In the genomic region with DNA sequence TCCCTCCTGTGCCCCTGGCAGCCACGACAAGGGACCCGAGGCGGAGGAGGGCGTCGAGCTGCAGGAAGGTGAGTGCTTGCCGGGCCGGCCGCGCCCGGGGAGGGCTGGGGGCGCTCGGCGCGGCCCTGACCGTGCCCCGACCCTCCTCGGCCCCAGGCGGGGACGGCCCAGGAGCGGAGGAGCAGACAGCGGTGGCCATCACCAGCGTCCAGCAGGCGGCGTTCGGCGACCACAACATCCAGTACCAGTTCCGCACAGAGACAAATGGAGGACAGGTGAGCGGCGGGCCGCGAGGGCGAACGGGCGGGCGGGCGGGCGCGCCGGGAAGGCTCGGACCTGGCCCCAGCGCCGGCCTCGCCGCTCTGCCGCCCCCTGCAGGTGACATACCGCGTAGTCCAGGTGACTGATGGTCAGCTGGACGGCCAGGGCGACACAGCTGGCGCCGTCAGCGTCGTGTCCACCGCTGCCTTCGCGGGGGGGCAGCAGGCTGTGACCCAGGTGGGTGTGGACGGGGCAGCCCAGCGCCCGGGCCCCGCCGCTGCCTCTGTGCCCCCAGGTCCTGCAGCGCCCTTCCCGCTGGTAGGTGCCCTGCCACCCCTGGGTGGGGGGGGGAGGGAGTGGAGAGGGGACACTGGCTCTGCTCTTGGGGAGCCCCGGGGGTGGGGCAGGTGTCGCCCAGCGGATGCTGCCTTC, we compare ENCODE assay signal across 2 cellular contexts.
TF ChIP-seq lines count a peak whose summit lies in the region.

No MANE protein-coding gene starts in this region.

TF ChIP-seq in GM12891, 5 proteins besides CTCF, POLR2A, EP300 and RAD21:
- peak; percentile 2 for TF ChIP-seq PAX5 (IDR thresholded peaks at IDR 0.05; ENCODE audit: insufficient read depth, low read length, severe bottlenecking)
- no peak for TF ChIP-seq POLR2AphosphoS5 (IDR thresholded peaks at IDR 0.05; ENCODE audit: low read depth, low read length)
- no peak for TF ChIP-seq TAF1 (IDR thresholded peaks at IDR 0.05; ENCODE audit: low read depth, low read length)
- no peak for TF ChIP-seq POU2F2 (IDR thresholded peaks at IDR 0.05; ENCODE audit: low read depth, low read length)
- TF ChIP-seq SPI1 (IDR thresholded peaks at IDR 0.05; ENCODE audit: low read depth, low read length): peak; percentile 56

TF ChIP-seq in GM12878, 131 proteins besides CTCF, POLR2A, EP300 and RAD21 (continues in another document):
- TF ChIP-seq CEBPB (IDR thresholded peaks at IDR 0.05; ENCODE audit: borderline replicate concordance in 1 of 2, low read depth in 2 of 2, low read length in 2 of 2) (no peak), RUNX3 (IDR thresholded peaks at IDR 0.05; ENCODE audit: low read length) (peak; percentile 81), SUPT20H (IDR thresholded peaks at IDR 0.05; ENCODE audit: borderline replicate concordance, control insufficient read depth, low read depth, low read length) (no peak), MYB (IDR thresholded peaks at IDR 0.05; ENCODE audit: borderline replicate concordance, low read depth, low read length) (no peak), ATF7 (IDR thresholded peaks at IDR 0.05; ENCODE audit: low read depth) (no peak), ASH2L (IDR thresholded peaks at IDR 0.05; ENCODE audit: borderline replicate concordance, low read depth) (no peak), MEF2B (IDR thresholded peaks at IDR 0.05; ENCODE audit: partially characterized antibody, poor library complexity, severe bottlenecking) (no peak), ZNF622 (IDR thresholded peaks at IDR 0.05) (no peak), BHLHE40 (IDR thresholded peaks at IDR 0.05; ENCODE audit: borderline replicate concordance in 1 of 2, low read depth in 2 of 2, low read length in 1 of 2) (peak in 1 of 2 experiments; percentile 56; a peak in 1 of 4 replicates), IKZF1 (conservative IDR thresholded peaks at IDR 0.05) (peak; percentile 40), MYC (IDR thresholded peaks at IDR 0.05; ENCODE audit: insufficient read depth, insufficient read length, insufficient replicate concordance, low read length, severe bottlenecking) (no peak), MTA3 (IDR thresholded peaks at IDR 0.05; ENCODE audit: borderline replicate concordance, low read length) (no peak), HDAC2 (IDR thresholded peaks at IDR 0.05) (no peak), NRF1 (conservative IDR thresholded peaks at IDR 0.05; ENCODE audit: low read depth, low read length) (no peak), IKZF2 (IDR thresholded peaks at IDR 0.05) (no peak), KAT2A (conservative IDR thresholded peaks at IDR 0.05; ENCODE audit: control insufficient read depth, low read depth, low read length) (no peak), KLF5 (IDR thresholded peaks at IDR 0.05; ENCODE audit: partially characterized antibody) (no peak), SP1 (IDR thresholded peaks at IDR 0.05; ENCODE audit: low read depth, low read length) (no peak), GATAD2B (conservative IDR thresholded peaks at IDR 0.05; ENCODE audit: low read depth) (peak; percentile 74; the same call in 1 of the 2 replicates), RBBP5 (conservative IDR thresholded peaks at IDR 0.05) (no peak), SREBF2 (IDR thresholded peaks at IDR 0.05; ENCODE audit: low read length) (no peak), NR2C1 (IDR thresholded peaks at IDR 0.05) (no peak), SMAD5 (IDR thresholded peaks at IDR 0.05; ENCODE audit: low read depth) (no peak), RB1 (IDR thresholded peaks at IDR 0.05; ENCODE audit: borderline replicate concordance) (no peak), HDAC6 (IDR thresholded peaks at IDR 0.05; ENCODE audit: unreplicated experiment) (no peak), EZH2 (IDR thresholded peaks at IDR 0.05; ENCODE audit: borderline replicate concordance, control insufficient read depth, low read depth, low read length) (no peak), BACH1 (IDR thresholded peaks at IDR 0.05; ENCODE audit: borderline replicate concordance) (peak; percentile 45), BCL11A (IDR thresholded peaks at IDR 0.05; ENCODE audit: low read depth, low read length) (no peak), CHD1 (IDR thresholded peaks at IDR 0.05; ENCODE audit: low read depth, low read length) (no peak)
- TF ChIP-seq, protein P1, sequence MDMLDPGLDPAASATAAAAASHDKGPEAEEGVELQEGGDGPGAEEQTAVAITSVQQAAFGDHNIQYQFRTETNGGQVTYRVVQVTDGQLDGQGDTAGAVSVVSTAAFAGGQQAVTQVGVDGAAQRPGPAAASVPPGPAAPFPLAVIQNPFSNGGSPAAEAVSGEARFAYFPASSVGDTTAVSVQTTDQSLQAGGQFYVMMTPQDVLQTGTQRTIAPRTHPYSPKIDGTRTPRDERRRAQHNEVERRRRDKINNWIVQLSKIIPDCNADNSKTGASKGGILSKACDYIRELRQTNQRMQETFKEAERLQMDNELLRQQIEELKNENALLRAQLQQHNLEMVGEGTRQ (IDR thresholded peaks at IDR 0.05; ENCODE audit: borderline replicate concordance, low read depth, low read length): no peak
- TF ChIP-seq, protein P2, sequence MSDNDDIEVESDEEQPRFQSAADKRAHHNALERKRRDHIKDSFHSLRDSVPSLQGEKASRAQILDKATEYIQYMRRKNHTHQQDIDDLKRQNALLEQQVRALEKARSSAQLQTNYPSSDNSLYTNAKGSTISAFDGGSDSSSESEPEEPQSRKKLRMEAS (IDR thresholded peaks at IDR 0.05; ENCODE audit: low read depth, low read length): no peak
- TF ChIP-seq, protein P3, sequence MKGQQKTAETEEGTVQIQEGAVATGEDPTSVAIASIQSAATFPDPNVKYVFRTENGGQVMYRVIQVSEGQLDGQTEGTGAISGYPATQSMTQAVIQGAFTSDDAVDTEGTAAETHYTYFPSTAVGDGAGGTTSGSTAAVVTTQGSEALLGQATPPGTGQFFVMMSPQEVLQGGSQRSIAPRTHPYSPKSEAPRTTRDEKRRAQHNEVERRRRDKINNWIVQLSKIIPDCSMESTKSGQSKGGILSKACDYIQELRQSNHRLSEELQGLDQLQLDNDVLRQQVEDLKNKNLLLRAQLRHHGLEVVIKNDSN (IDR thresholded peaks at IDR 0.05; ENCODE audit: borderline replicate concordance, extremely low read length, insufficient read depth, low read depth, low read length): no peak
- TF ChIP-seq, protein P4, sequence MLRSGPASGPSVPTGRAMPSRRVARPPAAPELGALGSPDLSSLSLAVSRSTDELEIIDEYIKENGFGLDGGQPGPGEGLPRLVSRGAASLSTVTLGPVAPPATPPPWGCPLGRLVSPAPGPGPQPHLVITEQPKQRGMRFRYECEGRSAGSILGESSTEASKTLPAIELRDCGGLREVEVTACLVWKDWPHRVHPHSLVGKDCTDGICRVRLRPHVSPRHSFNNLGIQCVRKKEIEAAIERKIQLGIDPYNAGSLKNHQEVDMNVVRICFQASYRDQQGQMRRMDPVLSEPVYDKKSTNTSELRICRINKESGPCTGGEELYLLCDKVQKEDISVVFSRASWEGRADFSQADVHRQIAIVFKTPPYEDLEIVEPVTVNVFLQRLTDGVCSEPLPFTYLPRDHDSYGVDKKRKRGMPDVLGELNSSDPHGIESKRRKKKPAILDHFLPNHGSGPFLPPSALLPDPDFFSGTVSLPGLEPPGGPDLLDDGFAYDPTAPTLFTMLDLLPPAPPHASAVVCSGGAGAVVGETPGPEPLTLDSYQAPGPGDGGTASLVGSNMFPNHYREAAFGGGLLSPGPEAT (IDR thresholded peaks at IDR 0.05; ENCODE audit: low read depth): no peak
- TF ChIP-seq, protein P5, sequence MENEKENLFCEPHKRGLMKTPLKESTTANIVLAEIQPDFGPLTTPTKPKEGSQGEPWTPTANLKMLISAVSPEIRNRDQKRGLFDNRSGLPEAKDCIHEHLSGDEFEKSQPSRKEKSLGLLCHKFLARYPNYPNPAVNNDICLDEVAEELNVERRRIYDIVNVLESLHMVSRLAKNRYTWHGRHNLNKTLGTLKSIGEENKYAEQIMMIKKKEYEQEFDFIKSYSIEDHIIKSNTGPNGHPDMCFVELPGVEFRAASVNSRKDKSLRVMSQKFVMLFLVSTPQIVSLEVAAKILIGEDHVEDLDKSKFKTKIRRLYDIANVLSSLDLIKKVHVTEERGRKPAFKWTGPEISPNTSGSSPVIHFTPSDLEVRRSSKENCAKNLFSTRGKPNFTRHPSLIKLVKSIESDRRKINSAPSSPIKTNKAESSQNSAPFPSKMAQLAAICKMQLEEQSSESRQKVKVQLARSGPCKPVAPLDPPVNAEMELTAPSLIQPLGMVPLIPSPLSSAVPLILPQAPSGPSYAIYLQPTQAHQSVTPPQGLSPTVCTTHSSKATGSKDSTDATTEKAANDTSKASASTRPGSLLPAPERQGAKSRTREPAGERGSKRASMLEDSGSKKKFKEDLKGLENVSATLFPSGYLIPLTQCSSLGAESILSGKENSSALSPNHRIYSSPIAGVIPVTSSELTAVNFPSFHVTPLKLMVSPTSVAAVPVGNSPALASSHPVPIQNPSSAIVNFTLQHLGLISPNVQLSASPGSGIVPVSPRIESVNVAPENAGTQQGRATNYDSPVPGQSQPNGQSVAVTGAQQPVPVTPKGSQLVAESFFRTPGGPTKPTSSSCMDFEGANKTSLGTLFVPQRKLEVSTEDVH (IDR thresholded peaks at IDR 0.05; ENCODE audit: low read depth, partially characterized antibody): no peak
- TF ChIP-seq, protein P6, sequence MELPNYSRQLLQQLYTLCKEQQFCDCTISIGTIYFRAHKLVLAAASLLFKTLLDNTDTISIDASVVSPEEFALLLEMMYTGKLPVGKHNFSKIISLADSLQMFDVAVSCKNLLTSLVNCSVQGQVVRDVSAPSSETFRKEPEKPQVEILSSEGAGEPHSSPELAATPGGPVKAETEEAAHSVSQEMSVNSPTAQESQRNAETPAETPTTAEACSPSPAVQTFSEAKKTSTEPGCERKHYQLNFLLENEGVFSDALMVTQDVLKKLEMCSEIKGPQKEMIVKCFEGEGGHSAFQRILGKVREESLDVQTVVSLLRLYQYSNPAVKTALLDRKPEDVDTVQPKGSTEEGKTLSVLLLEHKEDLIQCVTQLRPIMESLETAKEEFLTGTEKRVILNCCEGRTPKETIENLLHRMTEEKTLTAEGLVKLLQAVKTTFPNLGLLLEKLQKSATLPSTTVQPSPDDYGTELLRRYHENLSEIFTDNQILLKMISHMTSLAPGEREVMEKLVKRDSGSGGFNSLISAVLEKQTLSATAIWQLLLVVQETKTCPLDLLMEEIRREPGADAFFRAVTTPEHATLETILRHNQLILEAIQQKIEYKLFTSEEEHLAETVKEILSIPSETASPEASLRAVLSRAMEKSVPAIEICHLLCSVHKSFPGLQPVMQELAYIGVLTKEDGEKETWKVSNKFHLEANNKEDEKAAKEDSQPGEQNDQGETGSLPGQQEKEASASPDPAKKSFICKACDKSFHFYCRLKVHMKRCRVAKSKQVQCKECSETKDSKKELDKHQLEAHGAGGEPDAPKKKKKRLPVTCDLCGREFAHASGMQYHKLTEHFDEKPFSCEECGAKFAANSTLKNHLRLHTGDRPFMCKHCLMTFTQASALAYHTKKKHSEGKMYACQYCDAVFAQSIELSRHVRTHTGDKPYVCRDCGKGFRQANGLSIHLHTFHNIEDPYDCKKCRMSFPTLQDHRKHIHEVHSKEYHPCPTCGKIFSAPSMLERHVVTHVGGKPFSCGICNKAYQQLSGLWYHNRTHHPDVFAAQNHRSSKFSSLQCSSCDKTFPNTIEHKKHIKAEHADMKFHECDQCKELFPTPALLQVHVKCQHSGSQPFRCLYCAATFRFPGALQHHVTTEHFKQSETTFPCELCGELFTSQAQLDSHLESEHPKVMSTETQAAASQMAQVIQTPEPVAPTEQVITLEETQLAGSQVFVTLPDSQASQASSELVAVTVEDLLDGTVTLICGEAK (IDR thresholded peaks at IDR 0.05; ENCODE audit: borderline replicate concordance): no peak
- TF ChIP-seq, protein P7, sequence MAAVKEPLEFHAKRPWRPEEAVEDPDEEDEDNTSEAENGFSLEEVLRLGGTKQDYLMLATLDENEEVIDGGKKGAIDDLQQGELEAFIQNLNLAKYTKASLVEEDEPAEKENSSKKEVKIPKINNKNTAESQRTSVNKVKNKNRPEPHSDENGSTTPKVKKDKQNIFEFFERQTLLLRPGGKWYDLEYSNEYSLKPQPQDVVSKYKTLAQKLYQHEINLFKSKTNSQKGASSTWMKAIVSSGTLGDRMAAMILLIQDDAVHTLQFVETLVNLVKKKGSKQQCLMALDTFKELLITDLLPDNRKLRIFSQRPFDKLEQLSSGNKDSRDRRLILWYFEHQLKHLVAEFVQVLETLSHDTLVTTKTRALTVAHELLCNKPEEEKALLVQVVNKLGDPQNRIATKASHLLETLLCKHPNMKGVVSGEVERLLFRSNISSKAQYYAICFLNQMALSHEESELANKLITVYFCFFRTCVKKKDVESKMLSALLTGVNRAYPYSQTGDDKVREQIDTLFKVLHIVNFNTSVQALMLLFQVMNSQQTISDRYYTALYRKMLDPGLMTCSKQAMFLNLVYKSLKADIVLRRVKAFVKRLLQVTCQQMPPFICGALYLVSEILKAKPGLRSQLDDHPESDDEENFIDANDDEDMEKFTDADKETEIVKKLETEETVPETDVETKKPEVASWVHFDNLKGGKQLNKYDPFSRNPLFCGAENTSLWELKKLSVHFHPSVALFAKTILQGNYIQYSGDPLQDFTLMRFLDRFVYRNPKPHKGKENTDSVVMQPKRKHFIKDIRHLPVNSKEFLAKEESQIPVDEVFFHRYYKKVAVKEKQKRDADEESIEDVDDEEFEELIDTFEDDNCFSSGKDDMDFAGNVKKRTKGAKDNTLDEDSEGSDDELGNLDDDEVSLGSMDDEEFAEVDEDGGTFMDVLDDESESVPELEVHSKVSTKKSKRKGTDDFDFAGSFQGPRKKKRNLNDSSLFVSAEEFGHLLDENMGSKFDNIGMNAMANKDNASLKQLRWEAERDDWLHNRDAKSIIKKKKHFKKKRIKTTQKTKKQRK (IDR thresholded peaks at IDR 0.05; ENCODE audit: low read depth, low read length): no peak
- TF ChIP-seq, protein P8, sequence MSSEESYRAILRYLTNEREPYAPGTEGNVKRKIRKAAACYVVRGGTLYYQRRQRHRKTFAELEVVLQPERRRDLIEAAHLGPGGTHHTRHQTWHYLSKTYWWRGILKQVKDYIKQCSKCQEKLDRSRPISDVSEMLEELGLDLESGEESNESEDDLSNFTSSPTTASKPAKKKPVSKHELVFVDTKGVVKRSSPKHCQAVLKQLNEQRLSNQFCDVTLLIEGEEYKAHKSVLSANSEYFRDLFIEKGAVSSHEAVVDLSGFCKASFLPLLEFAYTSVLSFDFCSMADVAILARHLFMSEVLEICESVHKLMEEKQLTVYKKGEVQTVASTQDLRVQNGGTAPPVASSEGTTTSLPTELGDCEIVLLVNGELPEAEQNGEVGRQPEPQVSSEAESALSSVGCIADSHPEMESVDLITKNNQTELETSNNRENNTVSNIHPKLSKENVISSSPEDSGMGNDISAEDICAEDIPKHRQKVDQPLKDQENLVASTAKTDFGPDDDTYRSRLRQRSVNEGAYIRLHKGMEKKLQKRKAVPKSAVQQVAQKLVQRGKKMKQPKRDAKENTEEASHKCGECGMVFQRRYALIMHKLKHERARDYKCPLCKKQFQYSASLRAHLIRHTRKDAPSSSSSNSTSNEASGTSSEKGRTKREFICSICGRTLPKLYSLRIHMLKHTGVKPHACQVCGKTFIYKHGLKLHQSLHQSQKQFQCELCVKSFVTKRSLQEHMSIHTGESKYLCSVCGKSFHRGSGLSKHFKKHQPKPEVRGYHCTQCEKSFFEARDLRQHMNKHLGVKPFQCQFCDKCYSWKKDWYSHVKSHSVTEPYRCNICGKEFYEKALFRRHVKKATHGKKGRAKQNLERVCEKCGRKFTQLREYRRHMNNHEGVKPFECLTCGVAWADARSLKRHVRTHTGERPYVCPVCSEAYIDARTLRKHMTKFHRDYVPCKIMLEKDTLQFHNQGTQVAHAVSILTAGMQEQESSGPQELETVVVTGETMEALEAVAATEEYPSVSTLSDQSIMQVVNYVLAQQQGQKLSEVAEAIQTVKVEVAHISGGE (CRISPR knock-in tag; IDR thresholded peaks at IDR 0.05): no peak
